Comparison of ENCODE assay signal across 16 cellular contexts in the genomic region with DNA sequence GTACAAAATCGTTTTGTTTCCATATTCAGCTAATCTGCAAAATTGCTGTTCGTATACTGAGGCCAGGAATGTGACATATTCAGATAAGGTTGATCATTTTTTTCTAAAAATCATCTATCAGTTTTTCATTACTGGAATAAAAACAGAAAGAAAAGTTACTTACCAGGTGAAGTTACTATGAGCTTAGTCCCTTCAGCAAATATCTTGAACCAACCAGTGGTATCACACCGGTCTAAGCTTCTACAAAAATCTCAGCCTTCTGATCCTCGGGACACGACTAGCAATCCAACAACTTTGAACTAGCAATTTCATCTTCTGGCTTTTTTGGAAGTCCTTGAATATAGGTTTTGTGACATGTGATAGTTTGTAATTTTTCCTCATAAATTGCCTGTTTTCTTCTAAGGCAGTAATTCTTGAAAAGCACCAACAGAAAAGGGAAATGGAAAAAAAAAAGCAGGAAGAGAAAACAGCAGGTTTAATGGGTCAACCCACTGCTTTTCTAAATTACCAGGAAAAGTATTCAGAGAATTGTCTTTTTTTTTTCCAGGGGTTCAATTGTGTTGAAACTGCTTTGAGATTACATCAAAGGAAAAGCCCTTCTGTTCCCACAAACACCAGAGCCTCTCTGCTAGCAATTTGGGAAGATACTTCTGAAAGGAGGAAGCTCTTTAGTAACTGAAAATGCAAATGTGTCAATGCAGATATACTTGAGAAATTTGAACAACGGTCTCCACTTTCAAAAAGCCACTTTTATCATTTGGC.
DNase-seq lines count a peak whose midpoint lies in the region; ATAC-seq, FAIRE-seq and TF ChIP-seq lines count a peak whose summit lies in the region.
"Had no signal": no experiment of that assay in that cellular context is flagged by ENCODE, and none has a peak within 500 bp of the region (broad histone marks: within the 10 kb centered on the region; RNA-seq: fewer than 3 reads in every experiment).

No MANE protein-coding gene starts in this region.

- peaks cover 0 to 2% (median 0%) of the 10 kb centered on the region in 3 donors for H3K4me1 Mint-ChIP-seq in T-cell
- H3K4me1 Mint-ChIP-seq in effector memory CD8-positive, alpha-beta T cell (ENCODE audit: low read depth in 2 of 2): peaks cover 0 to under 1% of the 10 kb centered on the region in 2 donors
- H3K4me1 Mint-ChIP-seq: IgD-negative memory B cell, memory B cell had no signal

- DNase-seq in NOMO-1 (lab: John Stamatoyannopoulos, UW; ENCODE audit: unreplicated experiment in 2 of 2) (peak; percentile 29 to 78), NOMO-1 treated with dmso at 0.1 percent for 144 hours (lab: John Stamatoyannopoulos, UW; ENCODE audit: unreplicated experiment) (no peak), GM12892 (ENCODE audit: insufficient read length) (no peak), T-cell (no peak), KG1 (lab: John Stamatoyannopoulos, UW) (no peak)
- DNase-seq in effector memory CD8-positive, alpha-beta T cell: no peak
- DNase-seq: NCI-H146; NCI-H526; RPMI8226; stimulated activated naive CD4-positive, alpha-beta T cell treated with Interleukin-2 at 50 U/mL for 16 hours; T1000 had no signal

- no peaks in the 10 kb centered on the region for H3K9me3 Mint-ChIP-seq in T-cell
- no peaks in the 10 kb centered on the region for H3K9me3 Mint-ChIP-seq in effector memory CD8-positive, alpha-beta T cell
- H3K9me3 Mint-ChIP-seq: IgD-negative memory B cell, memory B cell had no signal

- TF ChIP-seq POLR2A in GM12892 (IDR thresholded peaks at IDR 0.05; ENCODE audit: low read depth, low read length): no peak

- H3K27ac Mint-ChIP-seq in T-cell: no peak overlapping the region
- no peak overlapping the region for H3K27ac Mint-ChIP-seq in effector memory CD8-positive, alpha-beta T cell
- H3K27ac Mint-ChIP-seq: IgD-negative memory B cell, memory B cell had no signal

- H3K27me3 Mint-ChIP-seq in T-cell: no peaks in the 10 kb centered on the region
- H3K27me3 Mint-ChIP-seq in effector memory CD8-positive, alpha-beta T cell: no peaks in the 10 kb centered on the region
- H3K27me3 Mint-ChIP-seq: memory B cell had no signal

- peak; percentile 9 for FAIRE-seq in GM12892 (lab: Jason Lieb, UNC)
- FAIRE-seq: islet of Langerhans had no signal

- ATAC-seq in T-cell (replicated peaks in 1 of 4): no peak
- no peak for ATAC-seq in effector memory CD8-positive, alpha-beta T cell (replicated peaks)
- no peak for ATAC-seq in HG03175 (IDR thresholded peaks at IDR 0.05; ENCODE audit: unreplicated experiment)
- no peak for ATAC-seq in GM21619 (IDR thresholded peaks at IDR 0.05; ENCODE audit: unreplicated experiment)

- peak overlapping the region; percentile 37 to 78 (median 72) for H3K4me3 Mint-ChIP-seq in T-cell
- peak overlapping the region; percentile 25 to 73 for H3K4me3 Mint-ChIP-seq in effector memory CD8-positive, alpha-beta T cell
- H3K4me3 Mint-ChIP-seq: IgD-negative memory B cell, memory B cell had no signal

- CTCF ChIA-PET in T-cell (lab: Charles Lee): interaction anchor here (0.5 to 2.2 kb wide), 6 partner anchors 19 to 140 kb away, joined by 3 to 18 read pairs (median 3); no protein-coding TSS in a partner anchor

- POLR2A ChIA-PET in T-cell (lab: Charles Lee): interaction anchor here in 1 of 2 donors (0.6 kb wide), 1 partner anchor 19 kb away, joined by 6 read pairs; no protein-coding TSS in a partner anchor

- no peaks in the 10 kb centered on the region for H3K36me3 Mint-ChIP-seq in T-cell
- peaks cover 28% of the 10 kb centered on the region for H3K36me3 Mint-ChIP-seq in effector memory CD8-positive, alpha-beta T cell (ENCODE audit: insufficient read depth)
- H3K36me3 Mint-ChIP-seq: memory B cell had no signal

Comparison
In these comparisons a context has a peak if more than half of its experiments do, and no peak if none do; other contexts are left out.
1. DNase-seq: peak in NOMO-1 (2 of 2); none in NOMO-1 treated with dmso at 0.1 percent for 144 hours (single experiment), GM12892 (single experiment), T-cell (0 of 34), effector memory CD8-positive, alpha-beta T cell (0 of 3) and KG1 (single experiment).